ENCODE assay signal across 1 cellular context in the genomic region with DNA sequence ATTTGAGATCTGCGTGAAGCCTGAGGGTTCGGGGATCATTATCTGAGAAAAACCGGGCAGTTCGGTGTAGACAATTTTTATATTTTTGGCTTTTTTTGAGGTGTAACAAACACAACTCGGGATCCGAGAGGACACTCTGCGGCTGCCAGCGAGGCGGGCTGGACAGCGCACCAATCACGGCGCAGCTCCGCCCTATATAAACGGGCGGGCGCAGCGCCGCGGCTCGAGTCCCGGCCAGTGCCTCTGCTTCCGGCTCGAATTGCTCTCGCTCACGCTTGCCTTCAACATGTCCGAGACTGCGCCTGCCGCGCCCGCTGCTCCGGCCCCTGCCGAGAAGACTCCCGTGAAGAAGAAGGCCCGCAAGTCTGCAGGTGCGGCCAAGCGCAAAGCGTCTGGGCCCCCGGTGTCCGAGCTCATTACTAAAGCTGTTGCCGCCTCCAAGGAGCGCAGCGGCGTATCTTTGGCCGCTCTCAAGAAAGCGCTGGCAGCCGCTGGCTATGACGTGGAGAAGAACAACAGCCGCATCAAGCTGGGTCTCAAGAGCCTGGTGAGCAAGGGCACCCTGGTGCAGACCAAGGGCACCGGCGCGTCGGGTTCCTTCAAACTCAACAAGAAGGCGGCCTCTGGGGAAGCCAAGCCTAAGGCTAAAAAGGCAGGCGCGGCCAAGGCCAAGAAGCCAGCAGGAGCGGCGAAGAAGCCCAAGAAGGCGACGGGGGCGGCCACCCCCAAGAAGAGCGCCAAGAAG.
TF ChIP-seq lines count a peak whose summit lies in the region.

No MANE protein-coding gene starts in this region.

TF ChIP-seq in K562, 482 proteins besides CTCF, POLR2A, EP300 and RAD21 (continued from another document and continues in another):
- no peak for TF ChIP-seq ZNF518B (CRISPR knock-in tag; IDR thresholded peaks at IDR 0.05)
- no peak for TF ChIP-seq SMARCA5 (IDR thresholded peaks at IDR 0.05)
- no peak; the same call in 1 of the 2 replicates for TF ChIP-seq PREB (CRISPR knock-in tag; IDR thresholded peaks at IDR 0.05)
- TF ChIP-seq, protein P1, sequence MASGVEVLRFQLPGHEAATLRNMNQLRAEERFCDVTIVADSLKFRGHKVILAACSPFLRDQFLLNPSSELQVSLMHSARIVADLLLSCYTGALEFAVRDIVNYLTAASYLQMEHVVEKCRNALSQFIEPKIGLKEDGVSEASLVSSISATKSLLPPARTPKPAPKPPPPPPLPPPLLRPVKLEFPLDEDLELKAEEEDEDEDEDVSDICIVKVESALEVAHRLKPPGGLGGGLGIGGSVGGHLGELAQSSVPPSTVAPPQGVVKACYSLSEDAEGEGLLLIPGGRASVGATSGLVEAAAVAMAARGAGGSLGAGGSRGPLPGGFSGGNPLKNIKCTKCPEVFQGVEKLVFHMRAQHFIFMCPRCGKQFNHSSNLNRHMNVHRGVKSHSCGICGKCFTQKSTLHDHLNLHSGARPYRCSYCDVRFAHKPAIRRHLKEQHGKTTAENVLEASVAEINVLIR (CRISPR knock-in tag; IDR thresholded peaks at IDR 0.05) = no peak
- peak; percentile 87; the same call in 1 of the 2 replicates for TF ChIP-seq KDM2B (CRISPR knock-in tag; IDR thresholded peaks at IDR 0.05)
- TF ChIP-seq PURB (CRISPR knock-in tag; IDR thresholded peaks at IDR 0.05; ENCODE audit: low read depth) = no peak
- TF ChIP-seq JUN (IDR thresholded peaks at IDR 0.05; ENCODE audit: borderline replicate concordance, low read depth, low read length) = peak; percentile 52; the same call in 1 of the 2 replicates
- TF ChIP-seq JUN (CRISPR knock-in tag; IDR thresholded peaks at IDR 0.05; ENCODE audit: borderline replicate concordance) = peak; percentile 93; the same call in 1 of the 2 replicates
- no peak; a peak in 1 of 4 replicates for TF ChIP-seq ETV6 (IDR thresholded peaks at IDR 0.05; ENCODE audit: borderline replicate concordance in 1 of 2, low read depth in 2 of 2, low read length in 1 of 2)
- 0 out of 2 replicates have a peak, but pooled peaks have one; percentile 24 for TF ChIP-seq ETV6 (CRISPR knock-in tag; IDR thresholded peaks at IDR 0.05; ENCODE audit: borderline replicate concordance)
- TF ChIP-seq KAT7 (CRISPR knock-in tag; IDR thresholded peaks at IDR 0.05; ENCODE audit: borderline replicate concordance) = peak; percentile 73
- peak; percentile 70 for TF ChIP-seq GABPA (tag; conservative IDR thresholded peaks at IDR 0.05; ENCODE audit: low read depth)
- TF ChIP-seq, protein P2, sequence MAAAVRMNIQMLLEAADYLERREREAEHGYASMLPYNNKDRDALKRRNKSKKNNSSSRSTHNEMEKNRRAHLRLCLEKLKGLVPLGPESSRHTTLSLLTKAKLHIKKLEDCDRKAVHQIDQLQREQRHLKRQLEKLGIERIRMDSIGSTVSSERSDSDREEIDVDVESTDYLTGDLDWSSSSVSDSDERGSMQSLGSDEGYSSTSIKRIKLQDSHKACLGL (CRISPR knock-in tag; IDR thresholded peaks at IDR 0.05; ENCODE audit: borderline replicate concordance, poor library complexity, severe bottlenecking) = no peak
- TF ChIP-seq NONO (IDR thresholded peaks at IDR 0.05; ENCODE audit: low read depth in 2 of 2, low read length in 1 of 2) = peak; percentile 93 to 95
- TF ChIP-seq ARID3A (IDR thresholded peaks at IDR 0.05; ENCODE audit: borderline replicate concordance, low read depth, low read length) = no peak
- no peak for TF ChIP-seq PYGO2 (tag; IDR thresholded peaks at IDR 0.05)
- no peak for TF ChIP-seq RBM34 (IDR thresholded peaks at IDR 0.05; ENCODE audit: borderline replicate concordance, insufficient read depth, low read length)
- TF ChIP-seq DPF2 (IDR thresholded peaks at IDR 0.05) = no peak; the same call in 1 of the 2 replicates
- TF ChIP-seq SMAD4 (CRISPR knock-in tag; conservative IDR thresholded peaks at IDR 0.05) = peak; percentile 78
- TF ChIP-seq, protein P3, sequence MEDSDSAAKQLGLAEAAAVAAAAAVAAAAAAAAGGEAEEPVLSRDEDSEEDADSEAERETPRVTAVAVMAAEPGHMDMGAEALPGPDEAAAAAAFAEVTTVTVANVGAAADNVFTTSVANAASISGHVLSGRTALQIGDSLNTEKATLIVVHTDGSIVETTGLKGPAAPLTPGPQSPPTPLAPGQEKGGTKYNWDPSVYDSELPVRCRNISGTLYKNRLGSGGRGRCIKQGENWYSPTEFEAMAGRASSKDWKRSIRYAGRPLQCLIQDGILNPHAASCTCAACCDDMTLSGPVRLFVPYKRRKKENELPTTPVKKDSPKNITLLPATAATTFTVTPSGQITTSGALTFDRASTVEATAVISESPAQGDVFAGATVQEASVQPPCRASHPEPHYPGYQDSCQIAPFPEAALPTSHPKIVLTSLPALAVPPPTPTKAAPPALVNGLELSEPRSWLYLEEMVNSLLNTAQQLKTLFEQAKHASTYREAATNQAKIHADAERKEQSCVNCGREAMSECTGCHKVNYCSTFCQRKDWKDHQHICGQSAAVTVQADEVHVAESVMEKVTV (CRISPR knock-in tag; IDR thresholded peaks at IDR 0.05) = no peak
- TF ChIP-seq ETS2 (tag; IDR thresholded peaks at IDR 0.05; ENCODE audit: borderline replicate concordance, poor library complexity, severe bottlenecking) = no peak
- TF ChIP-seq, protein P4, sequence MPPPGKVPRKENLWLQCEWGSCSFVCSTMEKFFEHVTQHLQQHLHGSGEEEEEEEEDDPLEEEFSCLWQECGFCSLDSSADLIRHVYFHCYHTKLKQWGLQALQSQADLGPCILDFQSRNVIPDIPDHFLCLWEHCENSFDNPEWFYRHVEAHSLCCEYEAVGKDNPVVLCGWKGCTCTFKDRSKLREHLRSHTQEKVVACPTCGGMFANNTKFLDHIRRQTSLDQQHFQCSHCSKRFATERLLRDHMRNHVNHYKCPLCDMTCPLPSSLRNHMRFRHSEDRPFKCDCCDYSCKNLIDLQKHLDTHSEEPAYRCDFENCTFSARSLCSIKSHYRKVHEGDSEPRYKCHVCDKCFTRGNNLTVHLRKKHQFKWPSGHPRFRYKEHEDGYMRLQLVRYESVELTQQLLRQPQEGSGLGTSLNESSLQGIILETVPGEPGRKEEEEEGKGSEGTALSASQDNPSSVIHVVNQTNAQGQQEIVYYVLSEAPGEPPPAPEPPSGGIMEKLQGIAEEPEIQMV (tag; conservative IDR thresholded peaks at IDR 0.05; ENCODE audit: low read depth) = no peak
- no peak for TF ChIP-seq BCL6 (CRISPR knock-in tag; IDR thresholded peaks at IDR 0.05)
- peak; percentile 49 for TF ChIP-seq JUND (IDR thresholded peaks at IDR 0.05; ENCODE audit: borderline replicate concordance, low read depth, low read length)
- TF ChIP-seq JUND (tag; IDR thresholded peaks at IDR 0.05; ENCODE audit: borderline replicate concordance, low read depth, low read length) = no peak; the same call in 2 of the 3 replicates
- TF ChIP-seq SREBF1 (IDR thresholded peaks at IDR 0.05; ENCODE audit: borderline replicate concordance, low read depth, low read length) = no peak
- peak; percentile 61; the same call in 1 of the 2 replicates for TF ChIP-seq DMBX1 (CRISPR knock-in tag; IDR thresholded peaks at IDR 0.05; ENCODE audit: borderline replicate concordance)
- TF ChIP-seq CHD1 (IDR thresholded peaks at IDR 0.05; ENCODE audit: low read length) = no peak
- TF ChIP-seq SRSF3 (IDR thresholded peaks at IDR 0.05; ENCODE audit: insufficient read depth, low read length) = no peak
- peak; percentile 15; the same call in 1 of the 2 replicates for TF ChIP-seq ZBTB7A (IDR thresholded peaks at IDR 0.05; ENCODE audit: borderline replicate concordance, control insufficient read depth, low read depth, low read length)
- TF ChIP-seq SETDB1 (IDR thresholded peaks at IDR 0.05; ENCODE audit: low read length) = no peak
